Comparison of ENCODE assay signal across 32 cellular contexts in the genomic region with DNA sequence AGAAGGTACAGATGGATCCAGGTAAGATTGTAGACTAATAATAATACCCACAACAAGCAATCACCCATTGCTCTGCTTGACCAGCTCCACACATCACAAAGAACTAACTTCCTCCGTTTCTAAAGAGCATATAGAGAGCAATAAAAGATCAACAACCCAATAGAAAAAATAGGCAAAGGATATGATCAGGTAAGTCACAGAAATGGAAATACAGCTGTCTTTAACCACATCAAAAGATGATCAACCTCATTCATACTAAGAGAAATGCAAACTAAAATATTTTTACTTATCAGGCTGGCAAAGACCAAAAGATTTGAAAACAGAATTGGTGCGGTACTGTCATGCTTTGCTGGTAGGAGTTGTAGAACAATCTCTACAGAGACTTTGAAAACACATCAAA. TPM values are rescaled to one million over a fixed set of nuclear protein-coding genes. Genes with fewer than 3 reads are reported as not detected.
DNase-seq lines count a peak whose midpoint lies in the region; ATAC-seq lines count a peak whose summit lies in the region.
"Had no signal": no experiment of that assay in that cellular context is flagged by ENCODE, and none has a peak within 500 bp of the region (broad histone marks: within the 10 kb centered on the region; RNA-seq: fewer than 3 reads in every experiment).

No MANE protein-coding gene starts in this region.

- H3K4me1 Mint-ChIP-seq in T-helper 1 cell treated with Interleukin-12 subunit alpha and Interleukin-12 subunit beta and Interleukin-4 antibody, amounts not matched to agents 30 μg/mL and 1 μg/mL, for 36 hours (ENCODE audit: low read depth), result peaks cover 25% of the 10 kb centered on the region
- peaks cover 25% of the 10 kb centered on the region for H3K4me1 Mint-ChIP-seq in activated naive CD8-positive, alpha-beta T cell treated with anti-CD3 and anti-CD28 coated beads, Interleukin-2, amount 10 ng/mL, durations not matched to agents 7 days and 5 days
- H3K4me1 Mint-ChIP-seq in activated naive CD8-positive, alpha-beta T cell treated with anti-CD3 and anti-CD28 coated beads, Interleukin-2, amount 50 U/mL, for 24 hours, result peaks cover 36% of the 10 kb centered on the region
- H3K4me1 Mint-ChIP-seq in T-helper 2 cell treated with Interferon-gamma antibody and Interleukin-4, amounts not matched to agents 5 μg/mL and 100 μg/mL, for 36 hours (ENCODE audit: low read depth), result peaks cover 34% of the 10 kb centered on the region

- H3K27ac Mint-ChIP-seq in T-helper 1 cell treated with Interleukin-12 subunit alpha and Interleukin-12 subunit beta and Interleukin-4 antibody, amounts not matched to agents 30 μg/mL and 1 μg/mL, for 36 hours, result peak overlapping the region; percentile 22
- H3K27ac Mint-ChIP-seq in activated naive CD8-positive, alpha-beta T cell treated with anti-CD3 and anti-CD28 coated beads, Interleukin-2, amount 10 ng/mL, durations not matched to agents 7 days and 5 days, result no peak overlapping the region
- no peak overlapping the region for H3K27ac Mint-ChIP-seq in activated naive CD8-positive, alpha-beta T cell treated with anti-CD3 and anti-CD28 coated beads, Interleukin-2, amount 50 U/mL, for 24 hours
- H3K27ac Mint-ChIP-seq in T-helper 2 cell treated with Interferon-gamma antibody and Interleukin-4, amounts not matched to agents 5 μg/mL and 100 μg/mL, for 36 hours, result peak overlapping the region; percentile 3
- H3K27ac Mint-ChIP-seq: activated CD4-positive, alpha-beta memory T cell treated with anti-CD3 and anti-CD28 coated beads for 36 hours; HFFc6 had no signal

- peak; percentile 72 for ATAC-seq in activated naive CD8-positive, alpha-beta T cell treated with anti-CD3 and anti-CD28 coated beads, Interleukin-2, amount 10 ng/mL, durations not matched to agents 7 days and 5 days (ENCODE audit: low read depth)
- no peak for ATAC-seq in activated naive CD8-positive, alpha-beta T cell treated with anti-CD3 and anti-CD28 coated beads, Interleukin-2, amount 50 U/mL, for 24 hours
- no peak for ATAC-seq in HG03354 (IDR thresholded peaks at IDR 0.05; ENCODE audit: poor library complexity, severe bottlenecking, unreplicated experiment)
- ATAC-seq: foreskin keratinocyte; HepG2; left lung; Panc1; stimulated activated naive CD8-positive, alpha-beta T cell treated with anti-CD3 and anti-CD28 coated beads, Interleukin-15, Interleukin-2, amounts not matched to agents 100 U/mL and 50 U/mL, for 24 hours had no signal

- H3K27me3 Mint-ChIP-seq in T-helper 1 cell treated with Interleukin-12 subunit alpha and Interleukin-12 subunit beta and Interleukin-4 antibody, amounts not matched to agents 30 μg/mL and 1 μg/mL, for 36 hours (ENCODE audit: low read depth), result no peaks in the 10 kb centered on the region
- H3K27me3 Mint-ChIP-seq in activated naive CD8-positive, alpha-beta T cell treated with anti-CD3 and anti-CD28 coated beads, Interleukin-2, amount 10 ng/mL, durations not matched to agents 7 days and 5 days, result no peaks in the 10 kb centered on the region
- H3K27me3 Mint-ChIP-seq in activated naive CD8-positive, alpha-beta T cell treated with anti-CD3 and anti-CD28 coated beads, Interleukin-2, amount 50 U/mL, for 24 hours, result no peaks in the 10 kb centered on the region
- H3K27me3 Mint-ChIP-seq in T-helper 2 cell treated with Interferon-gamma antibody and Interleukin-4, amounts not matched to agents 5 μg/mL and 100 μg/mL, for 36 hours (ENCODE audit: low read depth), result no peaks in the 10 kb centered on the region
- H3K27me3 Mint-ChIP-seq: activated CD4-positive, alpha-beta memory T cell treated with anti-CD3 and anti-CD28 coated beads for 36 hours had no signal

- POLR2A ChIA-PET in activated naive CD8-positive, alpha-beta T cell treated with anti-CD3 and anti-CD28 coated beads, Interleukin-2, amount 10 ng/mL, durations not matched to agents 7 days and 5 days (lab: Charles Lee), result interaction anchor here (1.3 kb wide), 1 partner anchor 9 kb away, joined by 5 read pairs; a partner anchor contains a TSS

- no peak overlapping the region for H3K4me3 Mint-ChIP-seq in T-helper 1 cell treated with Interleukin-12 subunit alpha and Interleukin-12 subunit beta and Interleukin-4 antibody, amounts not matched to agents 30 μg/mL and 1 μg/mL, for 36 hours
- peak overlapping the region; percentile 25 for H3K4me3 Mint-ChIP-seq in activated naive CD8-positive, alpha-beta T cell treated with anti-CD3 and anti-CD28 coated beads, Interleukin-2, amount 10 ng/mL, durations not matched to agents 7 days and 5 days
- H3K4me3 Mint-ChIP-seq in activated naive CD8-positive, alpha-beta T cell treated with anti-CD3 and anti-CD28 coated beads, Interleukin-2, amount 50 U/mL, for 24 hours, result no peak overlapping the region
- H3K4me3 Mint-ChIP-seq in T-helper 2 cell treated with Interferon-gamma antibody and Interleukin-4, amounts not matched to agents 5 μg/mL and 100 μg/mL, for 36 hours, result peak overlapping the region; percentile 2
- H3K4me3 Mint-ChIP-seq: activated CD4-positive, alpha-beta memory T cell treated with anti-CD3 and anti-CD28 coated beads for 36 hours; CD14-positive monocyte; HFFc6 had no signal

- no peaks in the 10 kb centered on the region for H3K9me3 Mint-ChIP-seq in T-helper 1 cell treated with Interleukin-12 subunit alpha and Interleukin-12 subunit beta and Interleukin-4 antibody, amounts not matched to agents 30 μg/mL and 1 μg/mL, for 36 hours
- no peaks in the 10 kb centered on the region for H3K9me3 Mint-ChIP-seq in activated naive CD8-positive, alpha-beta T cell treated with anti-CD3 and anti-CD28 coated beads, Interleukin-2, amount 10 ng/mL, durations not matched to agents 7 days and 5 days
- H3K9me3 Mint-ChIP-seq in activated naive CD8-positive, alpha-beta T cell treated with anti-CD3 and anti-CD28 coated beads, Interleukin-2, amount 50 U/mL, for 24 hours, result no peaks in the 10 kb centered on the region
- H3K9me3 Mint-ChIP-seq in T-helper 2 cell treated with Interferon-gamma antibody and Interleukin-4, amounts not matched to agents 5 μg/mL and 100 μg/mL, for 36 hours, result peaks cover 9% of the 10 kb centered on the region

- DNase-seq in T-helper 1 cell (no peak), AG08395 (ENCODE audit: low spot score) (no peak)
- no peak for DNase-seq in activated naive CD8-positive, alpha-beta T cell treated with anti-CD3 and anti-CD28 coated beads, Interleukin-2, amount 10 ng/mL, durations not matched to agents 7 days and 5 days
- no peak for DNase-seq in activated naive CD8-positive, alpha-beta T cell treated with anti-CD3 and anti-CD28 coated beads, Interleukin-2, amount 50 U/mL, for 24 hours
- no peak for DNase-seq in T-helper 2 cell treated with Interferon-gamma antibody and Interleukin-4, amounts not matched to agents 5 μg/mL and 100 μg/mL, for 36 hours (ENCODE audit: low spot score)
- no peak for DNase-seq in stimulated activated CD4-positive, alpha-beta T cell treated with anti-CD3 and anti-CD28 coated beads, Interleukin-2, amount 100 ng/mL, for 48 hours
- DNase-seq: activated CD4-positive, alpha-beta memory T cell treated with anti-CD3 and anti-CD28 coated beads for 36 hours; activated CD8-positive, alpha-beta memory T cell treated with anti-CD3 and anti-CD28 coated beads, Interleukin-2, amount 50 U/mL, for 48 hours; activated gamma-delta T cell treated with Interleukin-2 at 50 U/mL for 16 hours; amygdala; esophagus squamous epithelium; foreskin keratinocyte; head of caudate nucleus; HFFc6; islet precursor cell; Kasumi-1; left lung; mesendoderm; NCI-H1436; NCI-H2081 treated with DMSO at 0.1 percent for 48 hours; NCI-H2227 treated with DMSO at 0.1 percent for 48 hours; NCI-H526 treated with DMSO at 0.1 percent for 48 hours; Right ventricle myocardium superior; small intestine; stimulated activated naive CD8-positive, alpha-beta T cell treated with anti-CD3 and anti-CD28 coated beads, Interleukin-15, Interleukin-2, amounts not matched to agents 100 U/mL and 50 U/mL, for 24 hours; T1000; testis had no signal

- H3K36me3 Mint-ChIP-seq in T-helper 1 cell treated with Interleukin-12 subunit alpha and Interleukin-12 subunit beta and Interleukin-4 antibody, amounts not matched to agents 30 μg/mL and 1 μg/mL, for 36 hours (ENCODE audit: low read depth), result peaks cover 44% of the 10 kb centered on the region
- peaks cover 53% of the 10 kb centered on the region for H3K36me3 Mint-ChIP-seq in activated naive CD8-positive, alpha-beta T cell treated with anti-CD3 and anti-CD28 coated beads, Interleukin-2, amount 10 ng/mL, durations not matched to agents 7 days and 5 days
- H3K36me3 Mint-ChIP-seq in activated naive CD8-positive, alpha-beta T cell treated with anti-CD3 and anti-CD28 coated beads, Interleukin-2, amount 50 U/mL, for 24 hours (ENCODE audit: low read depth), result peaks cover 38% of the 10 kb centered on the region
- H3K36me3 Mint-ChIP-seq in T-helper 2 cell treated with Interferon-gamma antibody and Interleukin-4, amounts not matched to agents 5 μg/mL and 100 μg/mL, for 36 hours (ENCODE audit: low read depth), result peaks cover 50% of the 10 kb centered on the region

RNA-seq across cellular contexts. Expression of a gene that starts 8.9 kb away (rescaled TPM):
- 10 to 100 TPM; 48.5 to 54.2 TPM for total RNA-seq in activated naive CD8-positive, alpha-beta T cell treated with anti-CD3 and anti-CD28 coated beads, Interleukin-2, amount 10 ng/mL, durations not matched to agents 7 days and 5 days

Comparison
In these comparisons a context has a peak if more than half of its experiments do, and no peak if none do; other contexts are left out.
1. H3K4me3 Mint-ChIP-seq: peak in activated naive CD8-positive, alpha-beta T cell treated with anti-CD3 and anti-CD28 coated beads, Interleukin-2, amount 10 ng/mL, durations not matched to agents 7 days and 5 days (single experiment) and T-helper 2 cell treated with Interferon-gamma antibody and Interleukin-4, amounts not matched to agents 5 μg/mL and 100 μg/mL, for 36 hours (single experiment); none in T-helper 1 cell treated with Interleukin-12 subunit alpha and Interleukin-12 subunit beta and Interleukin-4 antibody, amounts not matched to agents 30 μg/mL and 1 μg/mL, for 36 hours (single experiment) and activated naive CD8-positive, alpha-beta T cell treated with anti-CD3 and anti-CD28 coated beads, Interleukin-2, amount 50 U/mL, for 24 hours (single experiment).
2. H3K27ac Mint-ChIP-seq: peak in T-helper 1 cell treated with Interleukin-12 subunit alpha and Interleukin-12 subunit beta and Interleukin-4 antibody, amounts not matched to agents 30 μg/mL and 1 μg/mL, for 36 hours (single experiment) and T-helper 2 cell treated with Interferon-gamma antibody and Interleukin-4, amounts not matched to agents 5 μg/mL and 100 μg/mL, for 36 hours (single experiment); none in activated naive CD8-positive, alpha-beta T cell treated with anti-CD3 and anti-CD28 coated beads, Interleukin-2, amount 10 ng/mL, durations not matched to agents 7 days and 5 days (single experiment) and activated naive CD8-positive, alpha-beta T cell treated with anti-CD3 and anti-CD28 coated beads, Interleukin-2, amount 50 U/mL, for 24 hours (single experiment).